21 cellular contexts compared by ENCODE assay signal in the genomic region with DNA sequence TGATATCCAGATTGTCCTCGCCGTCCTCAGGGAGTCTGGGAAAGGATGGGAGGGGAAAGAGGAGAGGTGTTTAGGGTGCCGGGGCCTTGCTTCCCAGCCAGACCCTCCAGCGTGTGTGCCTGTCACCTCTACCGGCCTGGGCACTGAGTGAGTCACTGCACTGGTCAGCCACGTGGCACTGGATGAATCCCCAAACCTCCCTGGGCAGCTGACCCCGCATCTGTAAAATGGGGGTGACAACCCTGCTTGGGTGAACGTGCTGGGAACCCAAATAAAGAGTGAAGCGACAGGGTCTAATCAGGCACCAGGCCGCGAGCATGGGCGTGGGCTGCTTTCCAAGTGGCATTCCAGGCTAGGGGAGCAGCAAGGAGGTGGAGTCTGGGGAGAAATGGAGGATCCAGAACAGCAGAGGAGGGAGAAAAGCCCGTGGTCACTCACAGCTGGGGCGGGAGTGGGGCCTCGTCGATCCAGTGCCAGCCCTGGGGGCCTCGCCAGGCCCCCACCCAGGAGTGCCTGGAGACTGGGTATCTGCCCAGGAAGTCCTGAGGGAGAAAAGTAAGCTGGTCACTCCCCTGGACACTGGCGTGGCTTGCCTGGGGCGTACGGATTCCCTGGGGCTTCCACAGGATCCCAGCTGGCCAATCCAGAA. TPM values are rescaled to one million over a fixed set of nuclear protein-coding genes. Genes with fewer than 3 reads are reported as not detected.
A peak's percentile ranks its signal among the peaks of the same experiment; 100 is the strongest.
DNase-seq lines count a peak whose midpoint lies in the region; ATAC-seq and TF ChIP-seq lines count a peak whose summit lies in the region.
"Had no signal": no experiment of that assay in that cellular context is flagged by ENCODE, and none has a peak within 500 bp of the region (broad histone marks: within the 10 kb centered on the region; RNA-seq: fewer than 3 reads in every experiment).

No MANE protein-coding gene starts in this region.

- peaks cover 10% of the 10 kb centered on the region for H3K27me3 Mint-ChIP-seq in GM23338 (ENCODE audit: insufficient read depth, low read depth, poor library complexity)

- H3K4me2 ChIP-seq in GM23338: 0 out of 2 replicates have a peak overlapping the region, but pooled peaks have one; percentile 26

- no peaks in the 10 kb centered on the region for H3K79me2 ChIP-seq in GM23338 (replicated peaks; ENCODE audit: insufficient read depth)

- peaks cover 8% of the 10 kb centered on the region; the same call in 1 of the 3 replicates for H3K36me3 Mint-ChIP-seq in GM23338 (ENCODE audit: low read depth)
- H3K36me3 Mint-ChIP-seq: CD8-positive, alpha-beta T cell; immature natural killer cell had no signal

- no peaks in the 10 kb centered on the region for H3K9me3 Mint-ChIP-seq in GM23338
- H3K9me3 Mint-ChIP-seq: CD8-positive, alpha-beta T cell; immature natural killer cell had no signal

- no peak overlapping the region for H3K27ac Mint-ChIP-seq in GM23338
- H3K27ac Mint-ChIP-seq: CD8-positive, alpha-beta T cell; immature natural killer cell had no signal

- H3F3A ChIP-seq in GM23338 (replicated peaks; ENCODE audit: low read depth): no peaks in the 10 kb centered on the region

- H3K4me3 Mint-ChIP-seq in GM23338: no peak overlapping the region
- H3K4me3 Mint-ChIP-seq: CD8-positive, alpha-beta T cell; immature natural killer cell had no signal

- H3K9me3 ChIP-seq in tibial artery: peaks cover 0 to 3% (median 0%) of the 10 kb centered on the region in 3 donors
- H3K9me3 ChIP-seq: MG63, Peyer's patch, right atrium auricular region had no signal

- TF ChIP-seq CTCF in GM23338 (conservative IDR thresholded peaks at IDR 0.05; ENCODE audit: low read depth in 2 of 2) (no peak), tibial artery (IDR thresholded peaks at IDR 0.05) (no peak), GM13976 (IDR thresholded peaks at IDR 0.05; ENCODE audit: borderline replicate concordance, control extremely low read depth, extremely low read depth, insufficient read depth, missing control alignments) (no peak)

- DNase-seq in GM23338 (ENCODE audit: low spot score) (no peak), RPMI7951 (ENCODE audit: low read depth) (peak; percentile 23), kidney tubule cell (ENCODE audit: low spot score) (peak; percentile 16), tibial artery (peak in 1 of 2 donors; percentile 77), GM13976 (ENCODE audit: low spot score) (no peak), NCI-H774 (lab: John Stamatoyannopoulos, UW) (no peak)
- DNase-seq: activated CD4-positive, alpha-beta T cell treated with anti-CD3 and anti-CD28 coated beads, Interleukin-2, amount 50 U/mL, for 48 hours; activated effector memory CD4-positive, alpha-beta T cell treated with anti-CD3 and anti-CD28 coated beads, Interleukin-2, amount 50 U/mL, for 16 hours; CD8-positive, alpha-beta T cell; DMS79; immature natural killer cell; MG63; NCI-H1694; NCI-H2227 treated with DMSO at 0.1 percent for 48 hours; occipital lobe; Peyer's patch; T-helper 2 cell had no signal

- H3K4me1 ChIP-seq in GM23338 (ENCODE audit: insufficient read depth) (peaks cover 7% of the 10 kb centered on the region), tibial artery (peaks cover 0 to 27% (median 16%) of the 10 kb centered on the region in 4 donors)
- H3K4me1 ChIP-seq: Peyer's patch, right atrium auricular region had no signal

- in situ Hi-C loops in GM13976 (cut with MboI; ENCODE audit: low sequenced_read_pairs, unreplicated experiment): no loop called here

- H3K36me3 ChIP-seq in GM23338 (ENCODE audit: insufficient read depth): peaks cover 4% of the 10 kb centered on the region; the same call in 1 of the 2 replicates
- no peaks in the 10 kb centered on the region for H3K36me3 ChIP-seq in tibial artery
- H3K36me3 ChIP-seq: MG63, Peyer's patch, right atrium auricular region had no signal

- H3K27ac ChIP-seq in GM23338 (ENCODE audit: low read depth) (no peak overlapping the region; the same call in 1 of the 2 replicates), tibial artery (peak overlapping the region; percentile 64 to 65)
- H3K27ac ChIP-seq: Peyer's patch, right atrium auricular region, VCaP had no signal

- H3K4me1 Mint-ChIP-seq in GM23338: peaks cover 16% of the 10 kb centered on the region
- H3K4me1 Mint-ChIP-seq: immature natural killer cell had no signal

- H3K4me3 ChIP-seq in GM23338: no peak overlapping the region
- H3K4me3 ChIP-seq in tibial artery: peak overlapping the region; percentile 31 to 43
- H3K4me3 ChIP-seq: lung, MG63, Peyer's patch, right atrium auricular region had no signal

- intact Hi-C loops in tibial artery (cut with DNase I; ENCODE audit: low total_unique reads): no loop called here

- ATAC-seq in GM23338 (peak; percentile 19), HG03457 (IDR thresholded peaks at IDR 0.05; ENCODE audit: unreplicated experiment) (no peak)
- ATAC-seq: CD8-positive, alpha-beta T cell had no signal

- H3K9me2 ChIP-seq in GM23338 (ENCODE audit: insufficient read depth): no peaks in the 10 kb centered on the region

- H3K27me3 ChIP-seq in GM23338 (ENCODE audit: insufficient read depth) (no peaks in the 10 kb centered on the region), tibial artery (no peaks in the 10 kb centered on the region)
- H3K27me3 ChIP-seq: MG63, Peyer's patch, right atrium auricular region had no signal

- H4K20me1 ChIP-seq in GM23338 (replicated peaks; ENCODE audit: insufficient read depth): no peaks in the 10 kb centered on the region

- H2AFZ ChIP-seq in GM23338: no peak overlapping the region

TF ChIP-seq in GM23338, 12 proteins besides CTCF, POLR2A, EP300 and RAD21 (continues in another document):
- TF ChIP-seq EZH2phosphoT487 (IDR thresholded peaks at IDR 0.05; ENCODE audit: unreplicated experiment): no peak
- TF ChIP-seq, protein P1, sequence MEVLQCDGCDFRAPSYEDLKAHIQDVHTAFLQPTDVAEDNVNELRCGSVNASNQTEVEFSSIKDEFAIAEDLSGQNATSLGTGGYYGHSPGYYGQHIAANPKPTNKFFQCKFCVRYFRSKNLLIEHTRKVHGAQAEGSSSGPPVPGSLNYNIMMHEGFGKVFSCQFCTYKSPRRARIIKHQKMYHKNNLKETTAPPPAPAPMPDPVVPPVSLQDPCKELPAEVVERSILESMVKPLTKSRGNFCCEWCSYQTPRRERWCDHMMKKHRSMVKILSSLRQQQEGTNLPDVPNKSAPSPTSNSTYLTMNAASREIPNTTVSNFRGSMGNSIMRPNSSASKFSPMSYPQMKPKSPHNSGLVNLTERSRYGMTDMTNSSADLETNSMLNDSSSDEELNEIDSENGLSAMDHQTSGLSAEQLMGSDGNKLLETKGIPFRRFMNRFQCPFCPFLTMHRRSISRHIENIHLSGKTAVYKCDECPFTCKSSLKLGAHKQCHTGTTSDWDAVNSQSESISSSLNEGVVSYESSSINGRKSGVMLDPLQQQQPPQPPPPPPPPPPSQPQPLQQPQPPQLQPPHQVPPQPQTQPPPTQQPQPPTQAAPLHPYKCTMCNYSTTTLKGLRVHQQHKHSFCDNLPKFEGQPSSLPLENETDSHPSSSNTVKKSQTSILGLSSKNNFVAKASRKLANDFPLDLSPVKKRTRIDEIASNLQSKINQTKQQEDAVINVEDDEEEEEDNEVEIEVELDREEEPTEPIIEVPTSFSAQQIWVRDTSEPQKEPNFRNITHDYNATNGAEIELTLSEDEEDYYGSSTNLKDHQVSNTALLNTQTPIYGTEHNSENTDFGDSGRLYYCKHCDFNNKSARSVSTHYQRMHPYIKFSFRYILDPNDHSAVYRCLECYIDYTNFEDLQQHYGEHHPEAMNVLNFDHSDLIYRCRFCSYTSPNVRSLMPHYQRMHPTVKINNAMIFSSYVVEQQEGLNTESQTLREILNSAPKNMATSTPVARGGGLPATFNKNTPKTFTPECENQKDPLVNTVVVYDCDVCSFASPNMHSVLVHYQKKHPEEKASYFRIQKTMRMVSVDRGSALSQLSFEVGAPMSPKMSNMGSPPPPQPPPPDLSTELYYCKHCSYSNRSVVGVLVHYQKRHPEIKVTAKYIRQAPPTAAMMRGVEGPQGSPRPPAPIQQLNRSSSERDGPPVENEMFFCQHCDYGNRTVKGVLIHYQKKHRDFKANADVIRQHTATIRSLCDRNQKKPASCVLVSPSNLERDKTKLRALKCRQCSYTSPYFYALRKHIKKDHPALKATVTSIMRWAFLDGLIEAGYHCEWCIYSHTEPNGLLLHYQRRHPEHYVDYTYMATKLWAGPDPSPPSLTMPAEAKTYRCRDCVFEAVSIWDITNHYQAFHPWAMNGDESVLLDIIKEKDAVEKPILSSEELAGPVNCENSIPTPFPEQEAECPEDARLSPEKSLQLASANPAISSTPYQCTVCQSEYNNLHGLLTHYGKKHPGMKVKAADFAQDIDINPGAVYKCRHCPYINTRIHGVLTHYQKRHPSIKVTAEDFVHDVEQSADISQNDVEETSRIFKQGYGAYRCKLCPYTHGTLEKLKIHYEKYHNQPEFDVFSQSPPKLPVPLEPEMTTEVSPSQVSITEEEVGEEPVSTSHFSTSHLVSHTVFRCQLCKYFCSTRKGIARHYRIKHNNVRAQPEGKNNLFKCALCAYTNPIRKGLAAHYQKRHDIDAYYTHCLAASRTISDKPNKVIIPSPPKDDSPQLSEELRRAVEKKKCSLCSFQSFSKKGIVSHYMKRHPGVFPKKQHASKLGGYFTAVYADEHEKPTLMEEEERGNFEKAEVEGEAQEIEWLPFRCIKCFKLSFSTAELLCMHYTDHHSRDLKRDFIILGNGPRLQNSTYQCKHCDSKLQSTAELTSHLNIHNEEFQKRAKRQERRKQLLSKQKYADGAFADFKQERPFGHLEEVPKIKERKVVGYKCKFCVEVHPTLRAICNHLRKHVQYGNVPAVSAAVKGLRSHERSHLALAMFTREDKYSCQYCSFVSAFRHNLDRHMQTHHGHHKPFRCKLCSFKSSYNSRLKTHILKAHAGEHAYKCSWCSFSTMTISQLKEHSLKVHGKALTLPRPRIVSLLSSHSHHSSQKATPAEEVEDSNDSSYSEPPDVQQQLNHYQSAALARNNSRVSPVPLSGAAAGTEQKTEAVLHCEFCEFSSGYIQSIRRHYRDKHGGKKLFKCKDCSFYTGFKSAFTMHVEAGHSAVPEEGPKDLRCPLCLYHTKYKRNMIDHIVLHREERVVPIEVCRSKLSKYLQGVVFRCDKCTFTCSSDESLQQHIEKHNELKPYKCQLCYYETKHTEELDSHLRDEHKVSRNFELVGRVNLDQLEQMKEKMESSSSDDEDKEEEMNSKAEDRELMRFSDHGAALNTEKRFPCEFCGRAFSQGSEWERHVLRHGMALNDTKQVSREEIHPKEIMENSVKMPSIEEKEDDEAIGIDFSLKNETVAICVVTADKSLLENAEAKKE (CRISPR knock-in tag; IDR thresholded peaks at IDR 0.05): no peak

RNA-seq across cellular contexts. Expression of a gene that starts 29.7 kb away (rescaled TPM):
- 42.3 and 46.6 TPM in 2 replicates for total RNA-seq in GM23338 (2014; rRNA removed; shearing (Covaris generic))
- 4.1 and 5.6 TPM in 2 replicates for polyA plus RNA-seq in GM23338 (2016; fragmentation: Nextera tagmentation; extraction: Ambion mirVana)
- not detected in 2 replicates for total RNA-seq in RPMI7951 (2014; rRNA removed; shearing (Covaris generic))
- total RNA-seq: CD8-positive, alpha-beta T cell; occipital lobe; Peyer's patch; right atrium auricular region had no signal
- polyA plus RNA-seq: immature natural killer cell had no signal

Comparison
In these comparisons a context has a peak if more than half of its experiments do, and no peak if none do; other contexts are left out.
1. DNase-seq: peak in RPMI7951 (single experiment) and kidney tubule cell (single experiment); none in GM23338 (single experiment), GM13976 (single experiment) and NCI-H774 (single experiment).
2. RNA of a gene that starts 29.7 kb away (total RNA-seq): 42.3 to 46.6 TPM in GM23338; not detected in RPMI7951; every median in the first group is over 10 times any median in the second.